16 cellular contexts compared by ENCODE assay signal in genomic region chr18:58158459-58158858, GRCh38.
DNase-seq lines count a peak whose midpoint lies in the region; ATAC-seq and TF ChIP-seq lines count a peak whose summit lies in the region.
"Had no signal": no experiment of that assay in that cellular context is flagged by ENCODE, and none has a peak within 500 bp of the region (broad histone marks: within the 10 kb centered on the region; RNA-seq: fewer than 3 reads in every experiment).

No MANE protein-coding gene starts in this region.

- DNase-seq in stimulated activated naive CD8-positive, alpha-beta T cell treated with anti-CD3 and anti-CD28 coated beads, Interleukin-15, amount 100 ng/mL, for 72 hours: no peak
- no peak for DNase-seq in stimulated activated naive CD8-positive, alpha-beta T cell treated with anti-CD3 and anti-CD28 coated beads, Interleukin-15, Interleukin-2, amounts not matched to agents 100 U/mL and 50 U/mL, for 24 hours
- DNase-seq in glutamatergic neuron (no peak), osteocyte (ENCODE audit: extremely low spot score, unreplicated experiment) (peak; percentile 27), GM20000 (ENCODE audit: low spot score) (no peak), NCI-H446 treated with DMSO at 0.1 percent for 48 hours (lab: John Stamatoyannopoulos, UW) (no peak)
- DNase-seq: AML-193; CD8-positive, alpha-beta T cell; DMS 273 treated with DMSO at 0.1 percent for 48 hours; DMS53; DND-41; GOT3; H7; HFFc6 had no signal

- no peak overlapping the region for H3K4me3 Mint-ChIP-seq in stimulated activated naive CD8-positive, alpha-beta T cell treated with anti-CD3 and anti-CD28 coated beads, Interleukin-15, amount 100 ng/mL, for 72 hours
- H3K4me3 Mint-ChIP-seq in glutamatergic neuron (ENCODE audit: unreplicated experiment) (peak overlapping the region; percentile 66), osteocyte (ENCODE audit: unreplicated experiment) (no peak overlapping the region)
- H3K4me3 Mint-ChIP-seq: CD8-positive, alpha-beta T cell; HFFc6 had no signal

- TF ChIP-seq CTCF in glutamatergic neuron (IDR thresholded peaks at IDR 0.05; ENCODE audit: partially characterized antibody, unreplicated experiment) (no peak), osteocyte (IDR thresholded peaks at IDR 0.05) (no peak), GM20000 (IDR thresholded peaks at IDR 0.05; ENCODE audit: extremely low read depth, missing control alignments) (no peak)

- H3K36me3 Mint-ChIP-seq in glutamatergic neuron (ENCODE audit: unreplicated experiment): peaks cover 5% of the 10 kb centered on the region
- no peaks in the 10 kb centered on the region for H3K36me3 Mint-ChIP-seq in osteocyte (ENCODE audit: unreplicated experiment)
- H3K36me3 Mint-ChIP-seq: CD8-positive, alpha-beta T cell had no signal

- no peaks in the 10 kb centered on the region for H3K9me3 Mint-ChIP-seq in stimulated activated naive CD8-positive, alpha-beta T cell treated with anti-CD3 and anti-CD28 coated beads, Interleukin-15, amount 100 ng/mL, for 72 hours
- H3K9me3 Mint-ChIP-seq in glutamatergic neuron (ENCODE audit: unreplicated experiment) (peaks cover 4% of the 10 kb centered on the region), osteocyte (ENCODE audit: unreplicated experiment) (no peaks in the 10 kb centered on the region)
- H3K9me3 Mint-ChIP-seq: CD8-positive, alpha-beta T cell; HFFc6 had no signal

- no peaks in the 10 kb centered on the region for H3K27me3 Mint-ChIP-seq in stimulated activated naive CD8-positive, alpha-beta T cell treated with anti-CD3 and anti-CD28 coated beads, Interleukin-15, amount 100 ng/mL, for 72 hours
- H3K27me3 Mint-ChIP-seq in glutamatergic neuron (ENCODE audit: unreplicated experiment) (peaks cover 7% of the 10 kb centered on the region), osteocyte (ENCODE audit: unreplicated experiment) (no peaks in the 10 kb centered on the region)

- H3K4me1 Mint-ChIP-seq in stimulated activated naive CD8-positive, alpha-beta T cell treated with anti-CD3 and anti-CD28 coated beads, Interleukin-15, amount 100 ng/mL, for 72 hours: no peaks in the 10 kb centered on the region
- H3K4me1 Mint-ChIP-seq in glutamatergic neuron (ENCODE audit: low read depth, unreplicated experiment) (peaks cover 35% of the 10 kb centered on the region), osteocyte (ENCODE audit: unreplicated experiment) (peaks cover 2% of the 10 kb centered on the region)

- no peak overlapping the region for H3K27ac Mint-ChIP-seq in stimulated activated naive CD8-positive, alpha-beta T cell treated with anti-CD3 and anti-CD28 coated beads, Interleukin-15, amount 100 ng/mL, for 72 hours
- H3K27ac Mint-ChIP-seq in glutamatergic neuron (ENCODE audit: unreplicated experiment) (peak overlapping the region; percentile 73), osteocyte (ENCODE audit: unreplicated experiment) (no peak overlapping the region)
- H3K27ac Mint-ChIP-seq: CD8-positive, alpha-beta T cell; HFFc6 had no signal

- ATAC-seq in stimulated activated naive CD8-positive, alpha-beta T cell treated with anti-CD3 and anti-CD28 coated beads, Interleukin-15, amount 100 ng/mL, for 72 hours: peak; percentile 73
- no peak for ATAC-seq in stimulated activated naive CD8-positive, alpha-beta T cell treated with anti-CD3 and anti-CD28 coated beads, Interleukin-15, Interleukin-2, amounts not matched to agents 100 U/mL and 50 U/mL, for 24 hours
- no peak for ATAC-seq in GM21515 (IDR thresholded peaks at IDR 0.05; ENCODE audit: unreplicated experiment)
- ATAC-seq: CD8-positive, alpha-beta T cell; HCT116 had no signal
